8 cellular contexts compared by ENCODE assay signal in the genomic region with DNA sequence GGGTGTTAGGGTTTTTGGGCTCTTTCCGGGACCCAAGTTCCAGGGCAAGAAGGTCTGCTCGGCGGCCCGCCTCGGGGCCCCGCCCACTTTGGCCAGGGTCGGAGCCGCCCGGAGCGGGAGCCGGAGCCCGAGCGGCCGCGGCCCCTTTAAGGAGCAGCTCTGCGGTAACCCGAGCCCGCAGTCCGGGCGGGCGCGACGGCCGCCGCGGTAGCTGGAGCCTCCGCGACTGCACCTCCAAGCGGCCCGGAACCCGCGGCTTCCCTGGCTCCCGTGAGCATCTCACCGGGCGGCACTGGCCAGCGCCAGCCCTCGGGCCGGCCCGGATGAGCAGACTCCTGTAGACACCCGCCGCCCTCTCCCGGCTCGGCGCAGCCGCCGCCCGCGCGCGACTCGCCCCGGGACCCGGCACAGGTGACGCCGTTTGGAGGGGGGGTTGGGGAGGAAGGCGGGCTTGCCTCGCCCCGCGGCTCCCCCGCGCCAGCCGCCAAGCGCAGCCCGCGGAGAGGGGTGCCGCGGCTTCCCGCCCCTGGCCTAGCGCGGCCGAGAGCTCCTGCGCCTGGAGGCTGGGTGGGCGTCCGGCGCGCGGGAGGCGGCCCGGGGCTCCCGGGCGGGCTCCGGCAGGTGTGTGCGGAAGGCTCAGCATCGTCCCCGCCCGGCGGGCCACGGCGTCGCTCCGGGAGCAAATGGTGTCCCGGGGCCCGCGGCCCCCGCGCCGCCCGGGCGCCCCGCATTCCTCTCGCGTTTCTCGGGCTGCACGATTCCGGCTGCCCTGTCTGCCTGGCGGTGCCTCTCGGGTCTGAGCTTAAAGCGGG. TPM values are rescaled to one million over a fixed set of nuclear protein-coding genes. Genes with fewer than 3 reads are reported as not detected.
DNase-seq lines count a peak whose midpoint lies in the region; ATAC-seq and TF ChIP-seq lines count a peak whose summit lies in the region.

A gene with protein sequence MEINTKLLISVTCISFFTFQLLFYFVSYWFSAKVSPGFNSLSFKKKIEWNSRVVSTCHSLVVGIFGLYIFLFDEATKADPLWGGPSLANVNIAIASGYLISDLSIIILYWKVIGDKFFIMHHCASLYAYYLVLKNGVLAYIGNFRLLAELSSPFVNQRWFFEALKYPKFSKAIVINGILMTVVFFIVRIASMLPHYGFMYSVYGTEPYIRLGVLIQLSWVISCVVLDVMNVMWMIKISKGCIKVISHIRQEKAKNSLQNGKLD (plus strand): TSS at position 149 of the 812 bp plus-strand sequence. CDS start 26,547 bp downstream, outside the sequence.

- H3K9me3 Mint-ChIP-seq in activated naive CD4-positive, alpha-beta T cell treated with anti-CD3 and anti-CD28 coated beads, Interleukin-2, amount 10 ng/mL, durations not matched to agents 7 days and 5 days = no peaks in the 10 kb centered on the region

- peak within 1 kb of the TSS in 2 of 11 experiments; percentile 11 to 38; a peak in 2 of 22 replicates for H3K27ac ChIP-seq in BLaER1 treated with 17β-estradiol and CSF1 and Interleukin-3, amounts not matched to agents 10 nM and 100 nM
- no peak within 1 kb of the TSS for H3K27ac ChIP-seq in osteoblast (ENCODE audit: low read depth, low read length)

- peak within 1 kb of the TSS; percentile 70 to 82 (median 73) for H3K4me3 ChIP-seq in BLaER1 treated with 17β-estradiol and CSF1 and Interleukin-3, amounts not matched to agents 10 nM and 100 nM
- H3K4me3 ChIP-seq in osteoblast (ENCODE audit: insufficient read depth, low read length) = peak within 1 kb of the TSS; percentile 75

- peak within 1 kb of the TSS; percentile 46 to 76 (median 68) for H3K9ac ChIP-seq in BLaER1 treated with 17β-estradiol and CSF1 and Interleukin-3, amounts not matched to agents 10 nM and 100 nM

- peaks cover 11% of the 10 kb centered on the region for H3K4me1 Mint-ChIP-seq in activated naive CD4-positive, alpha-beta T cell treated with anti-CD3 and anti-CD28 coated beads, Interleukin-2, amount 10 ng/mL, durations not matched to agents 7 days and 5 days

- intact Hi-C loops in Right ventricle myocardium inferior (cut with DNase I) = loop anchor here (1.0 to 2.0 kb wide), 4 partner anchors 31 to 116 kb away; a partner anchor contains a TSS

- peaks cover 56% of the 10 kb centered on the region for H3K27me3 Mint-ChIP-seq in activated naive CD4-positive, alpha-beta T cell treated with anti-CD3 and anti-CD28 coated beads, Interleukin-2, amount 10 ng/mL, durations not matched to agents 7 days and 5 days

- H3K27me3 ChIP-seq in BLaER1 treated with 17β-estradiol and CSF1 and Interleukin-3, amounts not matched to agents 10 nM and 100 nM = peaks cover 42 to 55% (median 51%) of the 10 kb centered on the region in 11 experiments
- peaks cover 31% of the 10 kb centered on the region for H3K27me3 ChIP-seq in osteoblast (ENCODE audit: insufficient read depth, low read length)

- no peak for TF ChIP-seq CTCF in osteoblast (IDR thresholded peaks at IDR 0.05; ENCODE audit: extremely low read depth, low read depth, low read length)

- H3K4me2 ChIP-seq in BLaER1 treated with 17β-estradiol and CSF1 and Interleukin-3, amounts not matched to agents 10 nM and 100 nM = peak within 1 kb of the TSS; percentile 92 to 100 (median 99)
- H3K4me2 ChIP-seq in osteoblast (ENCODE audit: insufficient read depth, low read length) = peak within 1 kb of the TSS; percentile 85

- no peaks in the 10 kb centered on the region for H3K36me3 ChIP-seq in BLaER1 treated with 17β-estradiol and CSF1 and Interleukin-3, amounts not matched to agents 10 nM and 100 nM
- H3K36me3 ChIP-seq in osteoblast (ENCODE audit: insufficient read depth, low read length) = no peaks in the 10 kb centered on the region

- H3K27ac Mint-ChIP-seq in activated naive CD4-positive, alpha-beta T cell treated with anti-CD3 and anti-CD28 coated beads, Interleukin-2, amount 10 ng/mL, durations not matched to agents 7 days and 5 days = no peak within 1 kb of the TSS

- H3K9me3 ChIP-seq in BLaER1 treated with 17β-estradiol and CSF1 and Interleukin-3, amounts not matched to agents 10 nM and 100 nM (replicated peaks in 1 of 11) = no peaks in the 10 kb centered on the region
- no peaks in the 10 kb centered on the region for H3K9me3 ChIP-seq in osteoblast (ENCODE audit: low read depth, low read length)

- H3K4me1 ChIP-seq in BLaER1 treated with 17β-estradiol and CSF1 and Interleukin-3, amounts not matched to agents 10 nM and 100 nM = peaks cover 0 to 15% (median 12%) of the 10 kb centered on the region in 10 experiments; a peak in 12 of 20 replicates
- peaks cover 6% of the 10 kb centered on the region for H3K4me1 ChIP-seq in osteoblast (ENCODE audit: insufficient read depth, low read length)

- CTCF ChIA-PET in activated naive CD4-positive, alpha-beta T cell treated with anti-CD3 and anti-CD28 coated beads, Interleukin-2, amount 10 ng/mL, durations not matched to agents 7 days and 5 days (lab: Charles Lee) = interaction anchor here (1.9 kb wide), 1 partner anchor 116 kb away, joined by 5 read pairs; a partner anchor contains a TSS

- no peaks in the 10 kb centered on the region for H3K36me3 Mint-ChIP-seq in activated naive CD4-positive, alpha-beta T cell treated with anti-CD3 and anti-CD28 coated beads, Interleukin-2, amount 10 ng/mL, durations not matched to agents 7 days and 5 days

- DNase-seq in RKO (ENCODE audit: low spot score) = peak; percentile 74
- peak; percentile 53 for DNase-seq in activated naive CD4-positive, alpha-beta T cell treated with anti-CD3 and anti-CD28 coated beads, Interleukin-2, amount 10 ng/mL, durations not matched to agents 7 days and 5 days
- DNase-seq in Right ventricle myocardium inferior (ENCODE audit: missing footprints) = peak; percentile 83
- DNase-seq in osteoblast (ENCODE audit: insufficient read length, low spot score, missing footprints) = peak; percentile 92
- no peak for DNase-seq in amniotic stem cell (lab: John Stamatoyannopoulos, UW)

- peaks cover 0 to 11% (median 0%) of the 10 kb centered on the region in 11 experiments; a peak in 3 of 22 replicates for H4K20me1 ChIP-seq in BLaER1 treated with 17β-estradiol and CSF1 and Interleukin-3, amounts not matched to agents 10 nM and 100 nM
- no peaks in the 10 kb centered on the region for H4K20me1 ChIP-seq in osteoblast (ENCODE audit: insufficient read depth, low read length)

- no peaks in the 10 kb centered on the region for H3K79me2 ChIP-seq in osteoblast (ENCODE audit: insufficient read depth, low read length)

- peak within 1 kb of the TSS; percentile 80 for H2AFZ ChIP-seq in osteoblast (ENCODE audit: low read length)

- peak within 1 kb of the TSS; percentile 79 for H3K4me3 Mint-ChIP-seq in activated naive CD4-positive, alpha-beta T cell treated with anti-CD3 and anti-CD28 coated beads, Interleukin-2, amount 10 ng/mL, durations not matched to agents 7 days and 5 days

- ATAC-seq in GM19438 (IDR thresholded peaks at IDR 0.05; ENCODE audit: low read depth, unreplicated experiment) (peak; percentile 66), HG03565 (IDR thresholded peaks at IDR 0.05; ENCODE audit: unreplicated experiment) (peak; percentile 32), Right ventricle myocardium inferior (peak; percentile 96)

RNA-seq across cellular contexts. Expression of the gene that starts here (rescaled TPM):
- total RNA-seq in Right ventricle myocardium inferior (53.6 TPM), osteoblast (2.2 and 2.4 TPM in 2 replicates)

Comparison
In these comparisons a context has a peak if more than half of its experiments do, and no peak if none do; other contexts are left out.
1. RNA of the gene that starts here (total RNA-seq): 53.6 TPM in Right ventricle myocardium inferior (single experiment); 2.2 to 2.4 TPM in osteoblast; every median in the first group is over 10 times any median in the second.
2. ATAC-seq: peak in every context shown above with its lines; median percentile 96 in Right ventricle myocardium inferior; 66 in GM19438; 32 in HG03565.